13 cellular contexts compared by ENCODE assay signal in the genomic region with DNA sequence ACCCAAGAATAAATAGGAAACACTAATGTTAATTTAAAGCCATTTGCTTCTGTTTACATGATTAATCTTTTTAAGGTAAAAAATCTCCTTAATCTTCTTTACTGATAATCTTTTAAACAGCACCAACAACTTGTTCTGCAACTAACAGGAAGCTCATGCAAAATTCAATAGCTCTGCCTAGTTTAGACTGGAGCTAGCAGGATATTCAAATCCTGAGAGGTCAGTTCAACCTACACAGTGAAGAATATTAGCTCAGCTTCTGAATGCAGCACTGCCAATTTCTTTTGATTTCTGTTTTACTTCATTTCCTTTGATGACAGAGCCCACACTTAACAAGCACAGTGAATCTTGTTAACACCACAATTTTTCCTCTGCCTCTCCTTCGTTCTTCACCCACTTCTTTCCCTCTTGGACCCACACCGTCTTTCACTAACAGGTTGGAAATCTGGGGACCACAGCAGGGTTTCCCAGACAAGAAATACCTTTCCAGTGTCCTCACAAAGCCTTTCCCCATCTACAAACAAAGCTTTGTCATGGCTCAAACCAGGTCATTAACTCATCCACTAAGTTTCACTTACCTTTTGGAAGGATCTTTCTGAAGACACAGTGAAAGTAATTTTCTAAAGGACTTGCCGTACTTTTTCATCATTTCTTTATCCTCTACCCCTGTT.
DNase-seq lines count a peak whose midpoint lies in the region; ATAC-seq and TF ChIP-seq lines count a peak whose summit lies in the region.
"Had no signal": no experiment of that assay in that cellular context is flagged by ENCODE, and none has a peak within 500 bp of the region (broad histone marks: within the 10 kb centered on the region; RNA-seq: fewer than 3 reads in every experiment).

No MANE protein-coding gene starts in this region.

- CTCF ChIA-PET in CD4-positive, alpha-beta T cell (lab: Charles Lee): no interaction called here

- H2BK120ac ChIP-seq in mesendoderm (ENCODE audit: low read depth, low read length): no peak overlapping the region

- H3K27ac Mint-ChIP-seq in CD4-positive, alpha-beta T cell: peak overlapping the region; percentile 1
- peak overlapping the region; percentile 65 for H3K27ac Mint-ChIP-seq in activated T-helper 17 cell treated with anti-CD3 and anti-CD28 coated beads, Interleukin-2, amount 50 U/mL, for 72 hours

- H3K4ac ChIP-seq in mesendoderm (ENCODE audit: low read depth, low read length): no peak overlapping the region

- H2BK5ac ChIP-seq in mesendoderm (ENCODE audit: low read length): no peak overlapping the region

- H3K27me3 Mint-ChIP-seq in CD4-positive, alpha-beta T cell: no peaks in the 10 kb centered on the region
- no peaks in the 10 kb centered on the region for H3K27me3 Mint-ChIP-seq in activated T-helper 17 cell treated with anti-CD3 and anti-CD28 coated beads, Interleukin-2, amount 50 U/mL, for 72 hours

- no peaks in the 10 kb centered on the region for H3K79me1 ChIP-seq in mesendoderm (ENCODE audit: low read length)

- H4K8ac ChIP-seq in mesendoderm (ENCODE audit: low read depth, low read length): no peak overlapping the region

- no peaks in the 10 kb centered on the region for H3K9me3 Mint-ChIP-seq in CD4-positive, alpha-beta T cell
- no peaks in the 10 kb centered on the region for H3K9me3 Mint-ChIP-seq in activated T-helper 17 cell treated with anti-CD3 and anti-CD28 coated beads, Interleukin-2, amount 50 U/mL, for 72 hours

- H3K27ac ChIP-seq in CD4-positive, alpha-beta T cell (ENCODE audit: low read depth, low read length): no peak overlapping the region
- no peak overlapping the region for H3K27ac ChIP-seq in mesendoderm (ENCODE audit: low read depth, low read length)
- H3K27ac ChIP-seq: HL-60, ovary had no signal

- in situ Hi-C loops in GM13976 (cut with MboI; ENCODE audit: low sequenced_read_pairs, unreplicated experiment): loop anchor here (25.0 kb wide), 1 partner anchor 775 kb away; the partner anchor contains the start of gene G6PC2

- no peak for DNase-seq in CD4-positive, alpha-beta T cell
- DNase-seq in H7 (peak; percentile 19), mesendoderm (peak; percentile 87), GM13976 (ENCODE audit: low spot score) (no peak), kidney glomerular epithelial cell (lab: John Stamatoyannopoulos, UW) (no peak)
- DNase-seq: DND-41, hippocampal formation, NCI-H1436, ovary had no signal

- H3K18ac ChIP-seq in mesendoderm (ENCODE audit: low read length): no peak overlapping the region

- POLR2A ChIA-PET in CD4-positive, alpha-beta T cell (lab: Charles Lee): no interaction called here

- H3K4me2 ChIP-seq in mesendoderm (ENCODE audit: low read length): no peak overlapping the region

- intact Hi-C loops in CD4-positive, alpha-beta T cell (cut with DNase I, micrococcal nuclease): loop anchor here (1.0 to 10.0 kb wide), 7 partner anchors 107 to 785 kb away; partner anchors contain the start of gene STK39 (in 1 of the 2)

- ATAC-seq in CD4-positive, alpha-beta T cell (ENCODE audit: poor library complexity): no peak
- ATAC-seq in activated T-helper 17 cell treated with anti-CD3 and anti-CD28 coated beads, Interleukin-2, amount 50 U/mL, for 72 hours (replicated peaks): no peak
- ATAC-seq in GM19023 (IDR thresholded peaks at IDR 0.05; ENCODE audit: unreplicated experiment) (no peak), HG03432 (IDR thresholded peaks at IDR 0.05; ENCODE audit: unreplicated experiment) (no peak)

- H3K36me3 ChIP-seq in H7 (replicated peaks; ENCODE audit: control insufficient read depth, insufficient read depth, low read length) (no peaks in the 10 kb centered on the region), mesendoderm (ENCODE audit: control insufficient read depth, insufficient read depth, low read length) (no peaks in the 10 kb centered on the region)
- H3K36me3 ChIP-seq: ovary had no signal

- no peaks in the 10 kb centered on the region for H3K9me3 ChIP-seq in CD4-positive, alpha-beta T cell (ENCODE audit: control insufficient read depth, low read length)
- H3K9me3 ChIP-seq: ovary had no signal

- H2AK5ac ChIP-seq in mesendoderm (ENCODE audit: low read length): no peak overlapping the region

- no peak overlapping the region for H4K5ac ChIP-seq in mesendoderm (ENCODE audit: low read length)

- TF ChIP-seq CTCF in CD4-positive, alpha-beta T cell (IDR thresholded peaks at IDR 0.05): no peak
- no peak for TF ChIP-seq CTCF in GM13976 (IDR thresholded peaks at IDR 0.05; ENCODE audit: borderline replicate concordance, control extremely low read depth, extremely low read depth, insufficient read depth, missing control alignments)

- no peaks in the 10 kb centered on the region for H3K27me3 ChIP-seq in CD4-positive, alpha-beta T cell (ENCODE audit: control insufficient read depth, insufficient read depth, low read length)
- H3K27me3 ChIP-seq in H7 (ENCODE audit: control insufficient read depth, insufficient read depth, low read length) (no peaks in the 10 kb centered on the region), mesendoderm (ENCODE audit: insufficient read depth, low read length, poor library complexity) (no peaks in the 10 kb centered on the region)
- H3K27me3 ChIP-seq: ovary had no signal

- H3K36me3 Mint-ChIP-seq in CD4-positive, alpha-beta T cell (ENCODE audit: low read depth): peaks cover 56% of the 10 kb centered on the region
- peaks cover 78% of the 10 kb centered on the region for H3K36me3 Mint-ChIP-seq in activated T-helper 17 cell treated with anti-CD3 and anti-CD28 coated beads, Interleukin-2, amount 50 U/mL, for 72 hours (ENCODE audit: low read depth)

- no CpG with 5 or more reads among the region's 3 CpGs for WGBS in mesendoderm (ENCODE audit: extremely low coverage, insufficient coverage, low lambda C conversion rate)

- H2BK15ac ChIP-seq in mesendoderm (replicated peaks; ENCODE audit: low read depth): no peak overlapping the region

- H3K4me3 Mint-ChIP-seq in CD4-positive, alpha-beta T cell: no peak overlapping the region
- no peak overlapping the region for H3K4me3 Mint-ChIP-seq in activated T-helper 17 cell treated with anti-CD3 and anti-CD28 coated beads, Interleukin-2, amount 50 U/mL, for 72 hours

- no peak overlapping the region for H3K23ac ChIP-seq in mesendoderm (ENCODE audit: low read length)

- no peaks in the 10 kb centered on the region for H3K79me2 ChIP-seq in mesendoderm (ENCODE audit: control insufficient read depth, insufficient read depth, low read length)

- no peak overlapping the region for H3K9ac ChIP-seq in mesendoderm (ENCODE audit: low read length)

- H3K4me1 ChIP-seq in mesendoderm (ENCODE audit: control insufficient read depth, low read depth, low read length): peaks cover 8% of the 10 kb centered on the region

- H3K56ac ChIP-seq in mesendoderm (ENCODE audit: low read length): no peak overlapping the region

- peaks cover 5% of the 10 kb centered on the region for H3K4me1 Mint-ChIP-seq in CD4-positive, alpha-beta T cell (ENCODE audit: low read depth)
- H3K4me1 Mint-ChIP-seq in activated T-helper 17 cell treated with anti-CD3 and anti-CD28 coated beads, Interleukin-2, amount 50 U/mL, for 72 hours: peaks cover 14% of the 10 kb centered on the region

- no peak overlapping the region for H3K4me3 ChIP-seq in H7 (ENCODE audit: insufficient read depth, low read depth, low read length)
- H3K4me3 ChIP-seq in mesendoderm (ENCODE audit: low read length): no peak overlapping the region
- H3K4me3 ChIP-seq: ovary had no signal

Comparison
In these comparisons a context has a peak if more than half of its experiments do, and no peak if none do; other contexts are left out.
1. DNase-seq: peak in H7 (single experiment) and mesendoderm (single experiment); none in CD4-positive, alpha-beta T cell (0 of 10), GM13976 (single experiment) and kidney glomerular epithelial cell (single experiment).